Comparison of ENCODE assay signal across 1 cellular context in the genomic region with DNA sequence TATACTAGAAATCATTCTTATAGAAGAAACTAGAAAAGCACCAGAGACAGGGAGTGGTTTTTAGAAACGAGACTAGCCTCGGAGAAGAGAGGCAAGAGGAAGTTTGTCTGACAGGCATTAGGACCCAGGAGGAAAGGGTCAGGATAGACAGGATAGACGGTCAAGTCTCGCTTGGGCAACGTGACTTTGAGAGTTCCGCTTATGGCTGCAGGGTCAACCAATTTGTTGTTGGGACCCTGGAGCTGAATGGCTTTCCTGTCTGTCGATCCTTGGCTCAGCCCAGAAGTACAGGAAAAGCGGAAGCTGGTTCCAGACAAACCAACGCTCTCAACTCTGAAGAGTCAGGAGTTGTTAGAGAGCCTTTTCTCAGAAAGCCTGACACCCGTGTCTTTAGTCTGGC.
A peak's percentile ranks its signal among the peaks of the same experiment; 100 is the strongest.
TF ChIP-seq lines count a peak whose summit lies in the region.

No MANE protein-coding gene starts in this region.

TF ChIP-seq in K562, 482 proteins besides CTCF, POLR2A, EP300 and RAD21 (continued from another document):
- TF ChIP-seq, protein P1, sequence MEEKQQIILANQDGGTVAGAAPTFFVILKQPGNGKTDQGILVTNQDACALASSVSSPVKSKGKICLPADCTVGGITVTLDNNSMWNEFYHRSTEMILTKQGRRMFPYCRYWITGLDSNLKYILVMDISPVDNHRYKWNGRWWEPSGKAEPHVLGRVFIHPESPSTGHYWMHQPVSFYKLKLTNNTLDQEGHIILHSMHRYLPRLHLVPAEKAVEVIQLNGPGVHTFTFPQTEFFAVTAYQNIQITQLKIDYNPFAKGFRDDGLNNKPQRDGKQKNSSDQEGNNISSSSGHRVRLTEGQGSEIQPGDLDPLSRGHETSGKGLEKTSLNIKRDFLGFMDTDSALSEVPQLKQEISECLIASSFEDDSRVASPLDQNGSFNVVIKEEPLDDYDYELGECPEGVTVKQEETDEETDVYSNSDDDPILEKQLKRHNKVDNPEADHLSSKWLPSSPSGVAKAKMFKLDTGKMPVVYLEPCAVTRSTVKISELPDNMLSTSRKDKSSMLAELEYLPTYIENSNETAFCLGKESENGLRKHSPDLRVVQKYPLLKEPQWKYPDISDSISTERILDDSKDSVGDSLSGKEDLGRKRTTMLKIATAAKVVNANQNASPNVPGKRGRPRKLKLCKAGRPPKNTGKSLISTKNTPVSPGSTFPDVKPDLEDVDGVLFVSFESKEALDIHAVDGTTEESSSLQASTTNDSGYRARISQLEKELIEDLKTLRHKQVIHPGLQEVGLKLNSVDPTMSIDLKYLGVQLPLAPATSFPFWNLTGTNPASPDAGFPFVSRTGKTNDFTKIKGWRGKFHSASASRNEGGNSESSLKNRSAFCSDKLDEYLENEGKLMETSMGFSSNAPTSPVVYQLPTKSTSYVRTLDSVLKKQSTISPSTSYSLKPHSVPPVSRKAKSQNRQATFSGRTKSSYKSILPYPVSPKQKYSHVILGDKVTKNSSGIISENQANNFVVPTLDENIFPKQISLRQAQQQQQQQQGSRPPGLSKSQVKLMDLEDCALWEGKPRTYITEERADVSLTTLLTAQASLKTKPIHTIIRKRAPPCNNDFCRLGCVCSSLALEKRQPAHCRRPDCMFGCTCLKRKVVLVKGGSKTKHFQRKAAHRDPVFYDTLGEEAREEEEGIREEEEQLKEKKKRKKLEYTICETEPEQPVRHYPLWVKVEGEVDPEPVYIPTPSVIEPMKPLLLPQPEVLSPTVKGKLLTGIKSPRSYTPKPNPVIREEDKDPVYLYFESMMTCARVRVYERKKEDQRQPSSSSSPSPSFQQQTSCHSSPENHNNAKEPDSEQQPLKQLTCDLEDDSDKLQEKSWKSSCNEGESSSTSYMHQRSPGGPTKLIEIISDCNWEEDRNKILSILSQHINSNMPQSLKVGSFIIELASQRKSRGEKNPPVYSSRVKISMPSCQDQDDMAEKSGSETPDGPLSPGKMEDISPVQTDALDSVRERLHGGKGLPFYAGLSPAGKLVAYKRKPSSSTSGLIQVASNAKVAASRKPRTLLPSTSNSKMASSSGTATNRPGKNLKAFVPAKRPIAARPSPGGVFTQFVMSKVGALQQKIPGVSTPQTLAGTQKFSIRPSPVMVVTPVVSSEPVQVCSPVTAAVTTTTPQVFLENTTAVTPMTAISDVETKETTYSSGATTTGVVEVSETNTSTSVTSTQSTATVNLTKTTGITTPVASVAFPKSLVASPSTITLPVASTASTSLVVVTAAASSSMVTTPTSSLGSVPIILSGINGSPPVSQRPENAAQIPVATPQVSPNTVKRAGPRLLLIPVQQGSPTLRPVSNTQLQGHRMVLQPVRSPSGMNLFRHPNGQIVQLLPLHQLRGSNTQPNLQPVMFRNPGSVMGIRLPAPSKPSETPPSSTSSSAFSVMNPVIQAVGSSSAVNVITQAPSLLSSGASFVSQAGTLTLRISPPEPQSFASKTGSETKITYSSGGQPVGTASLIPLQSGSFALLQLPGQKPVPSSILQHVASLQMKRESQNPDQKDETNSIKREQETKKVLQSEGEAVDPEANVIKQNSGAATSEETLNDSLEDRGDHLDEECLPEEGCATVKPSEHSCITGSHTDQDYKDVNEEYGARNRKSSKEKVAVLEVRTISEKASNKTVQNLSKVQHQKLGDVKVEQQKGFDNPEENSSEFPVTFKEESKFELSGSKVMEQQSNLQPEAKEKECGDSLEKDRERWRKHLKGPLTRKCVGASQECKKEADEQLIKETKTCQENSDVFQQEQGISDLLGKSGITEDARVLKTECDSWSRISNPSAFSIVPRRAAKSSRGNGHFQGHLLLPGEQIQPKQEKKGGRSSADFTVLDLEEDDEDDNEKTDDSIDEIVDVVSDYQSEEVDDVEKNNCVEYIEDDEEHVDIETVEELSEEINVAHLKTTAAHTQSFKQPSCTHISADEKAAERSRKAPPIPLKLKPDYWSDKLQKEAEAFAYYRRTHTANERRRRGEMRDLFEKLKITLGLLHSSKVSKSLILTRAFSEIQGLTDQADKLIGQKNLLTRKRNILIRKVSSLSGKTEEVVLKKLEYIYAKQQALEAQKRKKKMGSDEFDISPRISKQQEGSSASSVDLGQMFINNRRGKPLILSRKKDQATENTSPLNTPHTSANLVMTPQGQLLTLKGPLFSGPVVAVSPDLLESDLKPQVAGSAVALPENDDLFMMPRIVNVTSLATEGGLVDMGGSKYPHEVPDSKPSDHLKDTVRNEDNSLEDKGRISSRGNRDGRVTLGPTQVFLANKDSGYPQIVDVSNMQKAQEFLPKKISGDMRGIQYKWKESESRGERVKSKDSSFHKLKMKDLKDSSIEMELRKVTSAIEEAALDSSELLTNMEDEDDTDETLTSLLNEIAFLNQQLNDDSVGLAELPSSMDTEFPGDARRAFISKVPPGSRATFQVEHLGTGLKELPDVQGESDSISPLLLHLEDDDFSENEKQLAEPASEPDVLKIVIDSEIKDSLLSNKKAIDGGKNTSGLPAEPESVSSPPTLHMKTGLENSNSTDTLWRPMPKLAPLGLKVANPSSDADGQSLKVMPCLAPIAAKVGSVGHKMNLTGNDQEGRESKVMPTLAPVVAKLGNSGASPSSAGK (IDR thresholded peaks at IDR 0.05): peak; percentile 67
- TF ChIP-seq TOE1 (IDR thresholded peaks at IDR 0.05; ENCODE audit: borderline replicate concordance) (peak; percentile 59; the same call in 1 of the 2 replicates), TOE1 (CRISPR knock-in tag; IDR thresholded peaks at IDR 0.05; ENCODE audit: borderline replicate concordance, low read depth) (no peak), NR2C2 (CRISPR knock-in tag; IDR thresholded peaks at IDR 0.05) (no peak), NR2C2 (tag; IDR thresholded peaks at IDR 0.05) (peak; percentile 20; the same call in 1 of the 2 replicates), SPI1 (IDR thresholded peaks at IDR 0.05; ENCODE audit: borderline replicate concordance, low read depth, low read length) (peak; percentile 39; the same call in 1 of the 2 replicates), JUN (IDR thresholded peaks at IDR 0.05; ENCODE audit: borderline replicate concordance, low read depth, low read length) (no peak), JUN (CRISPR knock-in tag; IDR thresholded peaks at IDR 0.05; ENCODE audit: borderline replicate concordance) (no peak), ERF (CRISPR knock-in tag; IDR thresholded peaks at IDR 0.05) (no peak), TRIM24 (IDR thresholded peaks at IDR 0.05) (no peak), FOXJ2 (tag; IDR thresholded peaks at IDR 0.05) (no peak)
- TF ChIP-seq, protein P2, sequence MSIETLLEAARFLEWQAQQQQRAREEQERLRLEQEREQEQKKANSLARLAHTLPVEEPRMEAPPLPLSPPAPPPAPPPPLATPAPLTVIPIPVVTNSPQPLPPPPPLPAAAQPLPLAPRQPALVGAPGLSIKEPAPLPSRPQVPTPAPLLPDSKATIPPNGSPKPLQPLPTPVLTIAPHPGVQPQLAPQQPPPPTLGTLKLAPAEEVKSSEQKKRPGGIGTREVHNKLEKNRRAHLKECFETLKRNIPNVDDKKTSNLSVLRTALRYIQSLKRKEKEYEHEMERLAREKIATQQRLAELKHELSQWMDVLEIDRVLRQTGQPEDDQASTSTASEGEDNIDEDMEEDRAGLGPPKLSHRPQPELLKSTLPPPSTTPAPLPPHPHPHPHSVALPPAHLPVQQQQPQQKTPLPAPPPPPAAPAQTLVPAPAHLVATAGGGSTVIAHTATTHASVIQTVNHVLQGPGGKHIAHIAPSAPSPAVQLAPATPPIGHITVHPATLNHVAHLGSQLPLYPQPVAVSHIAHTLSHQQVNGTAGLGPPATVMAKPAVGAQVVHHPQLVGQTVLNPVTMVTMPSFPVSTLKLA (conservative IDR thresholded peaks at IDR 0.05): 0 out of 4 replicates have a peak, but pooled peaks of 1 of the 2 experiments have one; percentile 26
- TF ChIP-seq, protein P3, sequence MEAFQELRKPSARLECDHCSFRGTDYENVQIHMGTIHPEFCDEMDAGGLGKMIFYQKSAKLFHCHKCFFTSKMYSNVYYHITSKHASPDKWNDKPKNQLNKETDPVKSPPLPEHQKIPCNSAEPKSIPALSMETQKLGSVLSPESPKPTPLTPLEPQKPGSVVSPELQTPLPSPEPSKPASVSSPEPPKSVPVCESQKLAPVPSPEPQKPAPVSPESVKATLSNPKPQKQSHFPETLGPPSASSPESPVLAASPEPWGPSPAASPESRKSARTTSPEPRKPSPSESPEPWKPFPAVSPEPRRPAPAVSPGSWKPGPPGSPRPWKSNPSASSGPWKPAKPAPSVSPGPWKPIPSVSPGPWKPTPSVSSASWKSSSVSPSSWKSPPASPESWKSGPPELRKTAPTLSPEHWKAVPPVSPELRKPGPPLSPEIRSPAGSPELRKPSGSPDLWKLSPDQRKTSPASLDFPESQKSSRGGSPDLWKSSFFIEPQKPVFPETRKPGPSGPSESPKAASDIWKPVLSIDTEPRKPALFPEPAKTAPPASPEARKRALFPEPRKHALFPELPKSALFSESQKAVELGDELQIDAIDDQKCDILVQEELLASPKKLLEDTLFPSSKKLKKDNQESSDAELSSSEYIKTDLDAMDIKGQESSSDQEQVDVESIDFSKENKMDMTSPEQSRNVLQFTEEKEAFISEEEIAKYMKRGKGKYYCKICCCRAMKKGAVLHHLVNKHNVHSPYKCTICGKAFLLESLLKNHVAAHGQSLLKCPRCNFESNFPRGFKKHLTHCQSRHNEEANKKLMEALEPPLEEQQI (IDR thresholded peaks at IDR 0.05): peak; percentile 47; the same call in 1 of the 2 replicates
